ENCODE assay signal across 10 cellular contexts in the genomic region with DNA sequence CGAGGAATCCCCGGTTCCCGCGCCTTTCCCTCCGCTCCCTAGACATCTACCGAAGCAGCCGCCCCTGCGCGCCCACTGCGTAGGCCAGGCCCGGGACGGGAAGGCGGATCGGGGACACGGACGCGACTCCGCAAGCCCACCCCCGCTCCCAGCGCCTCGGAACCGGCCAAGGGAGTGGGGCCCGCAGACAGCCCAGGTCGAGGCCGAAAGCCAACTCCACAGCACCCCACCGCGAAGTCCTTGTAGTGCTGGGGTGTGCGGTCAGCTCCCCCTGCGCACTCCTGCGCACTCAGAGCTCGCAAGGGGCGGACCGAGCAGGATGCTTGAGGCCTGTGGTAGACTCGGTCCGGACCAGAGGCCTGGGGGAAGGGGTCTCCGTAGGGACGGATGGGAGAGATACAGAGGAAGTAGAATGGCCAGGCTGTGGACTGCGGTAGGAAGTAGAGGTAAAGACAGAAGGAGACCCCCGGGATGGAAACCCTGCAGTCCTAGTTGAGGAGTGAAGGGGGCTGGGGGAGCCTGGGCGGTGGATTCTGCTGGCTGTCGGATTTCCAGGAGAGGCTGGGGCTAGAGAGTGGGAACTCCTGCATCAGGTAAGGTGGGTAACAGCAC. TPM values are rescaled to one million over a fixed set of nuclear protein-coding genes. Genes with fewer than 3 reads are reported as not detected.
A peak's percentile ranks its signal among the peaks of the same experiment; 100 is the strongest.
DNase-seq lines count a peak whose midpoint lies in the region; ATAC-seq lines count a peak whose summit lies in the region.
"Had no signal": no experiment of that assay in that cellular context is flagged by ENCODE, and none has a peak within 500 bp of the region (broad histone marks: within the 10 kb centered on the region; RNA-seq: fewer than 3 reads in every experiment).

No MANE protein-coding gene starts in this region.

- WGBS in aorta, 2 donors, result 5 to 6% methylated on average over 28 to 41 of the region's 41 CpGs

- H3K4me1 ChIP-seq in naive thymus-derived CD4-positive, alpha-beta T cell (ENCODE audit: control insufficient read depth in 2 of 2, insufficient read depth in 2 of 2, low read length in 2 of 2), result peaks cover 8 to 11% of the 10 kb centered on the region in 2 donors
- H3K4me1 ChIP-seq in aorta (ENCODE audit: control insufficient read depth in 1 of 2, insufficient read depth in 2 of 2, low read length in 2 of 2), result no peaks in the 10 kb centered on the region

- peaks cover 44% of the 10 kb centered on the region for H3K27me3 Mint-ChIP-seq in activated naive CD8-positive, alpha-beta T cell treated with anti-CD3 and anti-CD28 coated beads, Interleukin-2, amount 10 ng/mL, durations not matched to agents 7 days and 5 days
- peaks cover 43% of the 10 kb centered on the region for H3K27me3 Mint-ChIP-seq in activated naive CD8-positive, alpha-beta T cell treated with anti-CD3 and anti-CD28 coated beads for 36 hours
- H3K27me3 Mint-ChIP-seq in naive thymus-derived CD4-positive, alpha-beta T cell, result peaks cover 26 to 52% (median 33%) of the 10 kb centered on the region in 5 donors
- peaks cover 23% of the 10 kb centered on the region for H3K27me3 Mint-ChIP-seq in activated T-helper 17 cell treated with anti-CD3 and anti-CD28 coated beads, Interleukin-2, amount 50 U/mL, for 72 hours

- no peak for ATAC-seq in activated naive CD8-positive, alpha-beta T cell treated with anti-CD3 and anti-CD28 coated beads, Interleukin-2, amount 10 ng/mL, durations not matched to agents 7 days and 5 days (ENCODE audit: low read depth)
- no peak for ATAC-seq in naive thymus-derived CD4-positive, alpha-beta T cell
- ATAC-seq in aorta (ENCODE audit: low FRiP score) (peak; percentile 66), GM19328 (IDR thresholded peaks at IDR 0.05; ENCODE audit: unreplicated experiment) (no peak)
- no peak for ATAC-seq in activated T-helper 17 cell treated with anti-CD3 and anti-CD28 coated beads, Interleukin-2, amount 50 U/mL, for 72 hours (replicated peaks)

- CTCF ChIA-PET in naive thymus-derived CD4-positive, alpha-beta T cell (lab: Charles Lee), result no interaction called here

- intact Hi-C loops in naive thymus-derived CD4-positive, alpha-beta T cell (cut with micrococcal nuclease), result no loop called here
- intact Hi-C loops in aorta (cut with DNase I), result no loop called here

- no peak overlapping the region for H3K4me3 ChIP-seq in naive thymus-derived CD4-positive, alpha-beta T cell (ENCODE audit: low read length)
- H3K4me3 ChIP-seq in aorta (ENCODE audit: low read length in 2 of 2), result peak overlapping the region; percentile 67 to 83

- no peaks in the 10 kb centered on the region for H3K36me3 Mint-ChIP-seq in activated naive CD8-positive, alpha-beta T cell treated with anti-CD3 and anti-CD28 coated beads, Interleukin-2, amount 10 ng/mL, durations not matched to agents 7 days and 5 days
- no peaks in the 10 kb centered on the region for H3K36me3 Mint-ChIP-seq in activated naive CD8-positive, alpha-beta T cell treated with anti-CD3 and anti-CD28 coated beads for 36 hours
- H3K36me3 Mint-ChIP-seq in naive thymus-derived CD4-positive, alpha-beta T cell, result peaks cover 0 to 22% (median 7%) of the 10 kb centered on the region in 5 donors
- H3K36me3 Mint-ChIP-seq in activated T-helper 17 cell treated with anti-CD3 and anti-CD28 coated beads, Interleukin-2, amount 50 U/mL, for 72 hours (ENCODE audit: low read depth), result peaks cover 17% of the 10 kb centered on the region

- H3K27ac Mint-ChIP-seq in activated naive CD8-positive, alpha-beta T cell treated with anti-CD3 and anti-CD28 coated beads, Interleukin-2, amount 10 ng/mL, durations not matched to agents 7 days and 5 days, result no peak overlapping the region
- H3K27ac Mint-ChIP-seq in activated naive CD8-positive, alpha-beta T cell treated with anti-CD3 and anti-CD28 coated beads for 36 hours, result no peak overlapping the region
- no peak overlapping the region for H3K27ac Mint-ChIP-seq in naive thymus-derived CD4-positive, alpha-beta T cell
- no peak overlapping the region for H3K27ac Mint-ChIP-seq in activated T-helper 17 cell treated with anti-CD3 and anti-CD28 coated beads, Interleukin-2, amount 50 U/mL, for 72 hours
- H3K27ac Mint-ChIP-seq: activated naive CD4-positive, alpha-beta T cell treated with anti-CD3 and anti-CD28 coated beads, Interleukin-2, amount 50 U/mL, for 24 hours had no signal

- POLR2A ChIA-PET in activated naive CD8-positive, alpha-beta T cell treated with anti-CD3 and anti-CD28 coated beads, Interleukin-2, amount 10 ng/mL, durations not matched to agents 7 days and 5 days (lab: Charles Lee), result no interaction called here
- POLR2A ChIA-PET in naive thymus-derived CD4-positive, alpha-beta T cell (lab: Charles Lee), result interaction anchor here (1.4 kb wide), 1 partner anchor 16 kb away, joined by 5 read pairs; no protein-coding TSS in a partner anchor

- DNase-seq in activated naive CD8-positive, alpha-beta T cell treated with anti-CD3 and anti-CD28 coated beads, Interleukin-2, amount 10 ng/mL, durations not matched to agents 7 days and 5 days, result peak; percentile 41
- DNase-seq in activated naive CD8-positive, alpha-beta T cell treated with anti-CD3 and anti-CD28 coated beads for 36 hours, result no peak
- peak; percentile 50 for DNase-seq in fibroblast of peridontal ligament (ENCODE audit: extremely low read depth)
- DNase-seq in naive thymus-derived CD4-positive, alpha-beta T cell, result no peak
- peak; percentile 64 to 80 for DNase-seq in aorta
- DNase-seq in NCI-H1417 (lab: John Stamatoyannopoulos, UW), result no peak
- DNase-seq: stimulated activated CD4-positive, alpha-beta T cell treated with anti-CD3 and anti-CD28 coated beads, Interleukin-2, amount 100 ng/mL, for 48 hours had no signal

- H3K36me3 ChIP-seq in naive thymus-derived CD4-positive, alpha-beta T cell (ENCODE audit: control insufficient read depth in 2 of 3, insufficient read depth in 3 of 3, low read length in 3 of 3), result peaks cover 0 to 22% (median 0%) of the 10 kb centered on the region in 3 experiments
- H3K36me3 ChIP-seq in aorta (ENCODE audit: control insufficient read depth in 1 of 2, insufficient read depth in 2 of 2, low read length in 1 of 2), result no peaks in the 10 kb centered on the region

- no peaks in the 10 kb centered on the region for H3K9me3 Mint-ChIP-seq in activated naive CD8-positive, alpha-beta T cell treated with anti-CD3 and anti-CD28 coated beads, Interleukin-2, amount 10 ng/mL, durations not matched to agents 7 days and 5 days
- no peaks in the 10 kb centered on the region for H3K9me3 Mint-ChIP-seq in activated naive CD8-positive, alpha-beta T cell treated with anti-CD3 and anti-CD28 coated beads for 36 hours
- H3K9me3 Mint-ChIP-seq in naive thymus-derived CD4-positive, alpha-beta T cell, result peaks cover 0 to 2% (median 0%) of the 10 kb centered on the region in 11 donors
- H3K9me3 Mint-ChIP-seq in activated T-helper 17 cell treated with anti-CD3 and anti-CD28 coated beads, Interleukin-2, amount 50 U/mL, for 72 hours, result no peaks in the 10 kb centered on the region
- H3K9me3 Mint-ChIP-seq: activated naive CD4-positive, alpha-beta T cell treated with anti-CD3 and anti-CD28 coated beads, Interleukin-2, amount 50 U/mL, for 24 hours had no signal

- peaks cover 9% of the 10 kb centered on the region for H3K4me1 Mint-ChIP-seq in activated naive CD8-positive, alpha-beta T cell treated with anti-CD3 and anti-CD28 coated beads, Interleukin-2, amount 10 ng/mL, durations not matched to agents 7 days and 5 days
- peaks cover 8% of the 10 kb centered on the region for H3K4me1 Mint-ChIP-seq in activated naive CD8-positive, alpha-beta T cell treated with anti-CD3 and anti-CD28 coated beads for 36 hours
- peaks cover 6 to 17% (median 12%) of the 10 kb centered on the region in 7 donors for H3K4me1 Mint-ChIP-seq in naive thymus-derived CD4-positive, alpha-beta T cell
- H3K4me1 Mint-ChIP-seq in activated T-helper 17 cell treated with anti-CD3 and anti-CD28 coated beads, Interleukin-2, amount 50 U/mL, for 72 hours, result peaks cover 6% of the 10 kb centered on the region

- H3K9me3 ChIP-seq in naive thymus-derived CD4-positive, alpha-beta T cell (ENCODE audit: control insufficient read depth in 2 of 3, low read length in 3 of 3), result no peaks in the 10 kb centered on the region
- no peaks in the 10 kb centered on the region for H3K9me3 ChIP-seq in aorta (ENCODE audit: control insufficient read depth, low read length)

- H3K27ac ChIP-seq in naive thymus-derived CD4-positive, alpha-beta T cell (ENCODE audit: low read depth, low read length), result no peak overlapping the region
- H3K27ac ChIP-seq in aorta (ENCODE audit: low read depth in 1 of 2, low read length in 2 of 2), result peak overlapping the region; percentile 30 to 41

- no peak overlapping the region for H3K4me3 Mint-ChIP-seq in activated naive CD8-positive, alpha-beta T cell treated with anti-CD3 and anti-CD28 coated beads, Interleukin-2, amount 10 ng/mL, durations not matched to agents 7 days and 5 days
- H3K4me3 Mint-ChIP-seq in activated naive CD8-positive, alpha-beta T cell treated with anti-CD3 and anti-CD28 coated beads for 36 hours, result no peak overlapping the region
- peak overlapping the region in 8 of 10 donors; percentile 14 to 66 (median 37) for H3K4me3 Mint-ChIP-seq in naive thymus-derived CD4-positive, alpha-beta T cell
- H3K4me3 Mint-ChIP-seq in activated T-helper 17 cell treated with anti-CD3 and anti-CD28 coated beads, Interleukin-2, amount 50 U/mL, for 72 hours, result no peak overlapping the region

- peaks cover 3 to 23% of the 10 kb centered on the region in 2 donors for H3K27me3 ChIP-seq in naive thymus-derived CD4-positive, alpha-beta T cell (ENCODE audit: control insufficient read depth in 2 of 2, insufficient read depth in 2 of 2, low read length in 2 of 2)
- H3K27me3 ChIP-seq in aorta (ENCODE audit: control insufficient read depth in 1 of 2, insufficient read depth in 2 of 2, low read length in 1 of 2), result no peaks in the 10 kb centered on the region

RNA-seq across cellular contexts. Expression of a gene that starts 0.5 kb away (rescaled TPM):
- total RNA-seq in activated naive CD8-positive, alpha-beta T cell treated with anti-CD3 and anti-CD28 coated beads, Interleukin-2, amount 10 ng/mL, durations not matched to agents 7 days and 5 days, result 1 to 10 TPM; 1.5 to 1.7 TPM
- total RNA-seq in activated naive CD8-positive, alpha-beta T cell treated with anti-CD3 and anti-CD28 coated beads for 36 hours, result under 1 TPM; 0.14 to 0.16 TPM
- total RNA-seq in naive thymus-derived CD4-positive, alpha-beta T cell, result 1 to 10 TPM in 4 of 5 experiments, under 1 TPM in 1; 0.70 to 2.6 (median 2.2) TPM
- under 1 TPM; 0.21 to 0.35 TPM for polyA plus RNA-seq in naive thymus-derived CD4-positive, alpha-beta T cell
- 10 to 100 TPM; 34.3 to 35.4 TPM for total RNA-seq in aorta
- polyA plus RNA-seq in aorta, result 10 to 100 TPM in 1 of 2 donors, 1 to 10 TPM in 1; 8.5 to 21.4 TPM
- 1 to 10 TPM in 1 of 2 donors, under 1 TPM in 1; 0.43 to 1.5 TPM for total RNA-seq in activated T-helper 17 cell treated with anti-CD3 and anti-CD28 coated beads, Interleukin-2, amount 50 U/mL, for 72 hours

RNA-seq across cellular contexts. Expression of a gene that starts 44.2 kb away (rescaled TPM):
- 10 to 100 TPM; 10.7 to 13.3 TPM for total RNA-seq in activated naive CD8-positive, alpha-beta T cell treated with anti-CD3 and anti-CD28 coated beads, Interleukin-2, amount 10 ng/mL, durations not matched to agents 7 days and 5 days
- 10 to 100 TPM; 11.5 to 12.2 TPM for total RNA-seq in activated naive CD8-positive, alpha-beta T cell treated with anti-CD3 and anti-CD28 coated beads for 36 hours
- 10 to 100 TPM in 3 of 5 experiments, 1 to 10 TPM in 2; 6.1 to 18.2 (median 12.9) TPM for total RNA-seq in naive thymus-derived CD4-positive, alpha-beta T cell
- polyA plus RNA-seq in naive thymus-derived CD4-positive, alpha-beta T cell, result 10 to 100 TPM in 1 of 2 donors, 1 to 10 TPM in 1; 5.3 to 14.0 TPM
- total RNA-seq in aorta, result 10 to 100 TPM in 1 of 2 donors, 1 to 10 TPM in 1; 3.8 to 10.3 TPM
- 1 to 10 TPM; 2.9 to 4.6 TPM for polyA plus RNA-seq in aorta
- 10 to 100 TPM in 1 of 2 donors, 1 to 10 TPM in 1; 6.4 to 10.0 TPM for total RNA-seq in activated T-helper 17 cell treated with anti-CD3 and anti-CD28 coated beads, Interleukin-2, amount 50 U/mL, for 72 hours

RNA-seq across cellular contexts. Expression of a gene that starts 57.4 kb away (rescaled TPM):
- 10 to 100 TPM; 31.7 to 37.3 TPM for total RNA-seq in activated naive CD8-positive, alpha-beta T cell treated with anti-CD3 and anti-CD28 coated beads, Interleukin-2, amount 10 ng/mL, durations not matched to agents 7 days and 5 days
- total RNA-seq in activated naive CD8-positive, alpha-beta T cell treated with anti-CD3 and anti-CD28 coated beads for 36 hours, result 10 to 100 TPM; 11.2 to 12.3 TPM
- total RNA-seq in naive thymus-derived CD4-positive, alpha-beta T cell, result 10 to 100 TPM; 31.1 to 71.3 (median 42.0) TPM
- polyA plus RNA-seq in naive thymus-derived CD4-positive, alpha-beta T cell, result 10 to 100 TPM; 20.6 to 26.2 TPM
- 10 to 100 TPM; 19.1 to 29.9 TPM for total RNA-seq in aorta
- polyA plus RNA-seq in aorta, result 10 to 100 TPM in 1 of 2 donors, 1 to 10 TPM in 1; 5.3 to 21.7 TPM
- 10 to 100 TPM; 19.3 to 22.4 TPM for total RNA-seq in activated T-helper 17 cell treated with anti-CD3 and anti-CD28 coated beads, Interleukin-2, amount 50 U/mL, for 72 hours

Comparison
In these comparisons a context has a peak if more than half of its experiments do, and no peak if none do; other contexts are left out.
1. DNase-seq: peak in activated naive CD8-positive, alpha-beta T cell treated with anti-CD3 and anti-CD28 coated beads, Interleukin-2, amount 10 ng/mL, durations not matched to agents 7 days and 5 days (single experiment), fibroblast of peridontal ligament (single experiment) and aorta (2 of 2); none in activated naive CD8-positive, alpha-beta T cell treated with anti-CD3 and anti-CD28 coated beads for 36 hours (single experiment), naive thymus-derived CD4-positive, alpha-beta T cell (0 of 9) and NCI-H1417 (0 of 3).
2. H3K4me3 Mint-ChIP-seq: peak in naive thymus-derived CD4-positive, alpha-beta T cell (8 of 10); none in activated naive CD8-positive, alpha-beta T cell treated with anti-CD3 and anti-CD28 coated beads, Interleukin-2, amount 10 ng/mL, durations not matched to agents 7 days and 5 days (single experiment), activated naive CD8-positive, alpha-beta T cell treated with anti-CD3 and anti-CD28 coated beads for 36 hours (single experiment) and activated T-helper 17 cell treated with anti-CD3 and anti-CD28 coated beads, Interleukin-2, amount 50 U/mL, for 72 hours (single experiment).
3. RNA of a gene that starts 0.5 kb away (total RNA-seq): 34.3 to 35.4 TPM in aorta; 0.70 to 2.6 TPM in naive thymus-derived CD4-positive, alpha-beta T cell, 1.5 to 1.7 TPM in activated naive CD8-positive, alpha-beta T cell treated with anti-CD3 and anti-CD28 coated beads, Interleukin-2, amount 10 ng/mL, durations not matched to agents 7 days and 5 days, 0.43 to 1.5 TPM in activated T-helper 17 cell treated with anti-CD3 and anti-CD28 coated beads, Interleukin-2, amount 50 U/mL, for 72 hours and 0.14 to 0.16 TPM in activated naive CD8-positive, alpha-beta T cell treated with anti-CD3 and anti-CD28 coated beads for 36 hours; every median in the first group is over 4 times any median in the second.